In the genomic region with DNA sequence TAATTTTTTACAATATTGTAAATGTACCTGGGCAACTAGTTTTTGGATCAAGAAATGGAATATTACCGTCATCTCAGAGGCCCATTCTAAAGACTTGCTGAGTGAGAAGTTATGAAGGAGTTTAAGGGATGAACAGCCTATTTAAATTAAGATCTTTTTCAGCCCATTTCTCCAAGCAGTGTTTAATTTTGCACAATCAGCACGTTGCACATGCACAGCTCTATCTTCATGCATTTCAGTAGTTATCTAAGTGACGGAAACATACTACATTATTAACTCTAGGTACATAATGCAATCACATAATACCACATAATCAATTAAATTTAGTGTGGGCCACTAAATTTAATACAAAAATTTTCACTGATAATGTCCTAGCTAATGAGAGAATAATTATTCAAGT, we compare ENCODE assay signal across 26 cellular contexts.
"Had no signal": no experiment of that assay in that cellular context is flagged by ENCODE, and none has a peak within 500 bp of the region (broad histone marks: within the 10 kb centered on the region; RNA-seq: fewer than 3 reads in every experiment).

No MANE protein-coding gene starts in this region.

- H3K4me1 ChIP-seq: colonic mucosa, esophagus muscularis mucosa, esophagus squamous epithelium, foreskin keratinocyte, gastrocnemius medialis, gastroesophageal sphincter, heart left ventricle, heart right ventricle had no signal

- DNase-seq: colonic mucosa; cortex of kidney; dermis blood vessel endothelial cell; dorsolateral prefrontal cortex; effector CD4-positive, alpha-beta T cell; effector CD8-positive, alpha-beta T cell; effector memory CD4-positive, alpha-beta T cell; effector memory CD8-positive, alpha-beta T cell; endodermal cell; erythroblast; esophagus squamous epithelium; foreskin fibroblast; foreskin keratinocyte; foreskin melanocyte; gastrocnemius medialis; glutamatergic neuron; head of caudate nucleus; heart left ventricle; heart right ventricle had no signal

- H3K27ac ChIP-seq: colonic mucosa, coronary artery, dorsolateral prefrontal cortex, epithelial cell of prostate, esophagus muscularis mucosa, esophagus squamous epithelium, foreskin keratinocyte, gastrocnemius medialis, gastroesophageal sphincter, heart left ventricle, heart right ventricle had no signal

- H3K4me3 ChIP-seq: colonic mucosa, coronary artery, dorsolateral prefrontal cortex, esophagus muscularis mucosa, esophagus squamous epithelium, gastrocnemius medialis, gastroesophageal sphincter, heart left ventricle, heart right ventricle had no signal

- H3K36me3 ChIP-seq: colonic mucosa, esophagus muscularis mucosa, esophagus squamous epithelium, gastrocnemius medialis, gastroesophageal sphincter, heart left ventricle, heart right ventricle had no signal

- ATAC-seq: effector memory CD8-positive, alpha-beta T cell; esophagus mucosa; foreskin keratinocyte; gastrocnemius medialis; gastroesophageal sphincter; heart left ventricle; heart right ventricle had no signal

- FAIRE-seq: colon, endothelial cell of umbilical vein had no signal

- H3K9me3 ChIP-seq: colonic mucosa, esophagus muscularis mucosa, esophagus squamous epithelium, gastrocnemius medialis, gastroesophageal sphincter, heart left ventricle, heart right ventricle had no signal

- H3K27me3 ChIP-seq: colonic mucosa, esophagus muscularis mucosa, esophagus squamous epithelium, foreskin keratinocyte, gastrocnemius medialis, gastroesophageal sphincter, heart left ventricle, heart right ventricle had no signal
